ENCODE assay signal across 8 cellular contexts in genomic region chr7:101410743-101411476, GRCh38. TPM values are rescaled to one million over a fixed set of nuclear protein-coding genes. Genes with fewer than 3 reads are reported as not detected.
DNase-seq lines count a peak whose midpoint lies in the region; ATAC-seq, FAIRE-seq and TF ChIP-seq lines count a peak whose summit lies in the region.

No MANE protein-coding gene starts in this region.

- no peak overlapping the region for H3K4me3 Mint-ChIP-seq in stimulated activated memory B cell treated with anti-CD40 and anti-IgM and Interleukin-4, amounts not matched to agents 10 μg/mL and 1 μg/mL and 100 μg/mL, for 72 hours

- H3K4me3 ChIP-seq in SJSA1 (no peak overlapping the region), astrocyte of the cerebellum (ENCODE audit: low read depth, low read length) (no peak overlapping the region), kidney epithelial cell (ENCODE audit: low read depth, low read length) (no peak overlapping the region)

- ATAC-seq in stimulated activated memory B cell treated with anti-CD40 and anti-IgM and Interleukin-4, amounts not matched to agents 10 μg/mL and 1 μg/mL and 100 μg/mL, for 72 hours, result peak; percentile 16
- ATAC-seq in GM21786 (IDR thresholded peaks at IDR 0.05; ENCODE audit: unreplicated experiment) (no peak), GM21423 (IDR thresholded peaks at IDR 0.05; ENCODE audit: unreplicated experiment) (no peak)

- peaks cover 8% of the 10 kb centered on the region; the same call in 1 of the 2 replicates for H3K9me3 ChIP-seq in SJSA1 (replicated peaks)

- TF ChIP-seq CTCF in astrocyte of the cerebellum (IDR thresholded peaks at IDR 0.05; ENCODE audit: low read depth, low read length, missing control alignments) (peak; percentile 80), kidney epithelial cell (IDR thresholded peaks at IDR 0.05; ENCODE audit: insufficient read depth, low read length, poor library complexity, severe bottlenecking) (peak; percentile 86)

- peak overlapping the region; percentile 12 for H3K27ac Mint-ChIP-seq in stimulated activated memory B cell treated with anti-CD40 and anti-IgM and Interleukin-4, amounts not matched to agents 10 μg/mL and 1 μg/mL and 100 μg/mL, for 72 hours

- H3K4me1 ChIP-seq in SJSA1 (replicated peaks), result 0 out of 2 replicates have a peak, but pooled peaks cover 6% of the 10 kb centered on the region

- H3K36me3 Mint-ChIP-seq in stimulated activated memory B cell treated with anti-CD40 and anti-IgM and Interleukin-4, amounts not matched to agents 10 μg/mL and 1 μg/mL and 100 μg/mL, for 72 hours, result no peaks in the 10 kb centered on the region

- peaks cover 56% of the 10 kb centered on the region for H3K27me3 Mint-ChIP-seq in stimulated activated memory B cell treated with anti-CD40 and anti-IgM and Interleukin-4, amounts not matched to agents 10 μg/mL and 1 μg/mL and 100 μg/mL, for 72 hours

- in situ Hi-C loops in astrocyte of the cerebellum (cut with HindIII; ENCODE audit: low sequenced_read_pairs), result no loop called here

- no peak overlapping the region for H3K27ac ChIP-seq in SJSA1

- no peak for FAIRE-seq in GM18507 (lab: Jason Lieb, UNC)

- no peaks in the 10 kb centered on the region for H3K36me3 ChIP-seq in SJSA1
- H3K36me3 ChIP-seq in kidney epithelial cell (ENCODE audit: control insufficient read depth, insufficient read depth, low read length), result no peaks in the 10 kb centered on the region

- H3K4me1 Mint-ChIP-seq in stimulated activated memory B cell treated with anti-CD40 and anti-IgM and Interleukin-4, amounts not matched to agents 10 μg/mL and 1 μg/mL and 100 μg/mL, for 72 hours, result peaks cover 14% of the 10 kb centered on the region

- H3K27me3 ChIP-seq in SJSA1 (replicated peaks) (no peaks in the 10 kb centered on the region), kidney epithelial cell (ENCODE audit: control insufficient read depth, insufficient read depth, low read length) (peaks cover 2% of the 10 kb centered on the region)

- DNase-seq in GM18507 (ENCODE audit: extremely low spot score, insufficient read length, low read depth) (peak; percentile 29), SJSA1 (ENCODE audit: low read depth in 1 of 2, low spot score in 2 of 2) (peak; percentile 30 to 62), astrocyte of the cerebellum (ENCODE audit: low read depth) (no peak), kidney epithelial cell (ENCODE audit: low read depth) (no peak), NCI-H774 (lab: John Stamatoyannopoulos, UW) (no peak)

- H3K9me3 Mint-ChIP-seq in stimulated activated memory B cell treated with anti-CD40 and anti-IgM and Interleukin-4, amounts not matched to agents 10 μg/mL and 1 μg/mL and 100 μg/mL, for 72 hours, result peaks cover 5% of the 10 kb centered on the region

RNA-seq across cellular contexts. Expression of gene COL26A1, which starts 48.2 kb away (rescaled TPM):
- not detected in 2 replicates for total RNA-seq in SJSA1 (2014; rRNA removed; shearing (Covaris generic))
- 0.21 and 0.42 TPM in 2 replicates for total RNA-seq in kidney epithelial cell

Comparison
In these comparisons a context has a peak if more than half of its experiments do, and no peak if none do; other contexts are left out.
1. DNase-seq: peak in GM18507 (single experiment) and SJSA1 (2 of 2); none in astrocyte of the cerebellum (single experiment), kidney epithelial cell (single experiment) and NCI-H774 (single experiment).